ENCODE assay signal across 20 cellular contexts in genomic region chr4:165095291-165095690, GRCh38. TPM values are rescaled to one million over a fixed set of nuclear protein-coding genes. Genes with fewer than 3 reads are reported as not detected.
DNase-seq lines count a peak whose midpoint lies in the region; ATAC-seq and TF ChIP-seq lines count a peak whose summit lies in the region.
"Had no signal": no experiment of that assay in that cellular context is flagged by ENCODE, and none has a peak within 500 bp of the region (broad histone marks: within the 10 kb centered on the region; RNA-seq: fewer than 3 reads in every experiment).

No MANE protein-coding gene starts in this region.

- ATAC-seq in left ventricle myocardium superior, result no peak
- ATAC-seq in HG03520 (IDR thresholded peaks at IDR 0.05; ENCODE audit: unreplicated experiment), result no peak
- no peak for ATAC-seq in HG03442 (IDR thresholded peaks at IDR 0.05; ENCODE audit: unreplicated experiment)
- ATAC-seq: GM12878 had no signal

- no peak overlapping the region for H3K4ac ChIP-seq in mesendoderm (ENCODE audit: low read depth, low read length)

- no peak overlapping the region for H4K5ac ChIP-seq in mesendoderm (ENCODE audit: low read length)

- H3K56ac ChIP-seq in mesendoderm (ENCODE audit: low read length), result no peak overlapping the region

- H3K4me2 ChIP-seq in mesendoderm (ENCODE audit: low read length), result no peak overlapping the region
- H3K4me2 ChIP-seq: BLaER1 had no signal

- H3K79me2 ChIP-seq in mesendoderm (ENCODE audit: control insufficient read depth, insufficient read depth, low read length), result no peaks in the 10 kb centered on the region

- no peak overlapping the region for H2BK15ac ChIP-seq in mesendoderm (replicated peaks; ENCODE audit: low read depth)

- H4K8ac ChIP-seq in mesendoderm (ENCODE audit: low read depth, low read length), result no peak overlapping the region

- H3K9ac ChIP-seq in SK-N-MC (ENCODE audit: insufficient read length), result no peak overlapping the region
- no peak overlapping the region for H3K9ac ChIP-seq in mesendoderm (ENCODE audit: low read length)
- no peak overlapping the region for H3K9ac ChIP-seq in colonic mucosa (ENCODE audit: low read depth in 2 of 2, low read length in 2 of 2)
- H3K9ac ChIP-seq: BLaER1 had no signal

- no peaks in the 10 kb centered on the region for H3K79me1 ChIP-seq in mesendoderm (ENCODE audit: low read length)

- no peak overlapping the region for H2AK5ac ChIP-seq in mesendoderm (ENCODE audit: low read length)

- H3K36me3 ChIP-seq in right atrium auricular region (peaks cover 16% of the 10 kb centered on the region), SK-N-MC (ENCODE audit: insufficient read depth, low read length) (peaks cover 7% of the 10 kb centered on the region; the same call in 1 of the 2 replicates), mesendoderm (ENCODE audit: control insufficient read depth, insufficient read depth, low read length) (no peaks in the 10 kb centered on the region), colonic mucosa (no peaks in the 10 kb centered on the region)

- H2BK5ac ChIP-seq in mesendoderm (ENCODE audit: low read length), result no peak overlapping the region

- no peak for TF ChIP-seq CTCF in right atrium auricular region (IDR thresholded peaks at IDR 0.05)
- no peak for TF ChIP-seq CTCF in colonic mucosa (IDR thresholded peaks at IDR 0.05)

- H3K18ac ChIP-seq in mesendoderm (ENCODE audit: low read length), result no peak overlapping the region

- H2BK120ac ChIP-seq in mesendoderm (ENCODE audit: low read depth, low read length), result no peak overlapping the region

- DNase-seq in right atrium auricular region (ENCODE audit: low spot score) (peak; percentile 16), left ventricle myocardium superior (no peak), SK-N-MC (ENCODE audit: low read depth, low spot score) (no peak), mesendoderm (peak; percentile 88), colonic mucosa (no peak)
- DNase-seq: 8988T; CD4-positive, alpha-beta memory T cell; DMS153; DMS79 treated with DMSO at 0.1 percent for 48 hours; IMR-90 had no signal

- H3K27me3 ChIP-seq in right atrium auricular region (no peaks in the 10 kb centered on the region), mesendoderm (ENCODE audit: insufficient read depth, low read length, poor library complexity) (no peaks in the 10 kb centered on the region), colonic mucosa (no peaks in the 10 kb centered on the region)
- H3K27me3 ChIP-seq: BLaER1 had no signal

- no peak overlapping the region for H3K4me3 ChIP-seq in right atrium auricular region
- no peak overlapping the region for H3K4me3 ChIP-seq in SK-N-MC
- H3K4me3 ChIP-seq in mesendoderm (ENCODE audit: low read length), result no peak overlapping the region
- no peak overlapping the region for H3K4me3 ChIP-seq in colonic mucosa
- H3K4me3 ChIP-seq: BLaER1, GM12878, HAP-1 had no signal

- H3K27ac ChIP-seq in right atrium auricular region (no peak overlapping the region), SK-N-MC (peak overlapping the region; percentile 7; the same call in 1 of the 2 replicates), mesendoderm (ENCODE audit: low read depth, low read length) (no peak overlapping the region), colonic mucosa (no peak overlapping the region)
- H3K27ac ChIP-seq: BLaER1 had no signal

- H3K4me1 ChIP-seq in right atrium auricular region (no peaks in the 10 kb centered on the region), mesendoderm (ENCODE audit: control insufficient read depth, low read depth, low read length) (no peaks in the 10 kb centered on the region), colonic mucosa (no peaks in the 10 kb centered on the region)
- H3K4me1 ChIP-seq: BLaER1, HAP-1 had no signal

- no CpG with 5 or more reads among the region's 1 CpG for WGBS in mesendoderm (ENCODE audit: extremely low coverage, insufficient coverage, low lambda C conversion rate)

- no peaks in the 10 kb centered on the region for H3K9me3 ChIP-seq in right atrium auricular region
- H3K9me3 ChIP-seq in SK-N-MC (ENCODE audit: low read depth, low read length), result no peaks in the 10 kb centered on the region
- H3K9me3 ChIP-seq in colonic mucosa, result no peaks in the 10 kb centered on the region
- H3K9me3 ChIP-seq: BLaER1, HAP-1 had no signal

- no peak overlapping the region for H3K23ac ChIP-seq in mesendoderm (ENCODE audit: low read length)

- intact Hi-C loops in left ventricle myocardium superior (cut with micrococcal nuclease) (no loop called here), colonic mucosa (cut with DNase I) (loop anchor here (10.0 kb wide), 1 partner anchor 310 kb away; no protein-coding TSS in a partner anchor)

RNA-seq across cellular contexts. Expression of gene TMEM192, which starts 17.4 kb away (rescaled TPM):
- total RNA-seq in right atrium auricular region (10 to 100 TPM; 13.6 to 14.6 TPM), left ventricle myocardium superior (17.8 TPM), colonic mucosa (10 to 100 TPM; 12.5 to 16.0 TPM)
- polyA plus RNA-seq in mesendoderm (2013, experiment 1 of 2), result 9.0 TPM
- 9.7 TPM for polyA plus RNA-seq in mesendoderm (2013, experiment 2 of 2)

RNA-seq across cellular contexts. Expression of gene TRIM75, which starts 41.6 kb away (rescaled TPM):
- total RNA-seq in right atrium auricular region (not detected), left ventricle myocardium superior (not detected), colonic mucosa (not detected)
- not detected for polyA plus RNA-seq in mesendoderm (2013, experiment 1 of 2)
- polyA plus RNA-seq in mesendoderm (2013, experiment 2 of 2), result not detected
- total RNA-seq: A673; CD4-positive, alpha-beta memory T cell; G401; GM12878; H4; IMR-90 had no signal
- polyA plus RNA-seq: AG04450; CD14-positive monocyte; CD4-positive, alpha-beta memory T cell; GM12878; IMR-90 had no signal

Comparison
In these comparisons a context has a peak if more than half of its experiments do, and no peak if none do; other contexts are left out.
1. DNase-seq: peak in right atrium auricular region (single experiment) and mesendoderm (single experiment); none in left ventricle myocardium superior (single experiment), SK-N-MC (single experiment) and colonic mucosa (single experiment).